11 cellular contexts compared by ENCODE assay signal in genomic region chr6:45002390-45002789, GRCh38.
DNase-seq lines count a peak whose midpoint lies in the region; ATAC-seq and TF ChIP-seq lines count a peak whose summit lies in the region.
"Had no signal": no experiment of that assay in that cellular context is flagged by ENCODE, and none has a peak within 500 bp of the region (broad histone marks: within the 10 kb centered on the region; RNA-seq: fewer than 3 reads in every experiment).

No MANE protein-coding gene starts in this region.

- TF ChIP-seq CTCF in nephron progenitor cell (IDR thresholded peaks at IDR 0.05), result no peak

- H3K4me1 Mint-ChIP-seq in naive thymus-derived CD8-positive, alpha-beta T cell, result peaks cover 8 to 29% (median 26%) of the 10 kb centered on the region in 4 donors
- H3K4me1 Mint-ChIP-seq in nephron progenitor cell, result no peaks in the 10 kb centered on the region
- H3K4me1 Mint-ChIP-seq: GM23338 had no signal

- POLR2A ChIA-PET in naive thymus-derived CD8-positive, alpha-beta T cell (lab: Charles Lee), result interaction anchor here (0.8 kb wide), 1 partner anchor 25 kb away, joined by 3 read pairs; no protein-coding TSS in a partner anchor

- ATAC-seq in naive thymus-derived CD8-positive, alpha-beta T cell, result peak in 1 of 2 donors; percentile 28
- ATAC-seq in GM19351 (IDR thresholded peaks at IDR 0.05; ENCODE audit: unreplicated experiment), result no peak
- ATAC-seq: GM23338 had no signal

- peaks cover 0 to 15% (median 0%) of the 10 kb centered on the region in 9 donors for H3K9me3 Mint-ChIP-seq in naive thymus-derived CD8-positive, alpha-beta T cell
- no peaks in the 10 kb centered on the region for H3K9me3 Mint-ChIP-seq in nephron progenitor cell
- H3K9me3 Mint-ChIP-seq: GM23338 had no signal

- peak overlapping the region; percentile 33 to 88 (median 71) for H3K27ac Mint-ChIP-seq in naive thymus-derived CD8-positive, alpha-beta T cell
- no peak overlapping the region for H3K27ac Mint-ChIP-seq in nephron progenitor cell
- H3K27ac Mint-ChIP-seq: GM23338 had no signal

- H3K36me3 Mint-ChIP-seq in naive thymus-derived CD8-positive, alpha-beta T cell, result peaks cover 2 to 14% (median 13%) of the 10 kb centered on the region in 3 donors
- H3K36me3 Mint-ChIP-seq in nephron progenitor cell (ENCODE audit: low read depth), result peaks cover 12% of the 10 kb centered on the region

- no peaks in the 10 kb centered on the region for H3K27me3 Mint-ChIP-seq in naive thymus-derived CD8-positive, alpha-beta T cell
- no peaks in the 10 kb centered on the region for H3K27me3 Mint-ChIP-seq in nephron progenitor cell (ENCODE audit: low read depth, poor library complexity)

- DNase-seq in ELR (ENCODE audit: low read depth) (peak; percentile 4), M059J (ENCODE audit: low read depth) (peak; percentile 22), amniotic epithelial cell (ENCODE audit: low read depth) (peak; percentile 16), NCI-H1092 treated with DMSO at 0.1 percent for 48 hours (lab: John Stamatoyannopoulos, UW) (no peak), nephron progenitor cell (no peak)
- no peak for DNase-seq in naive thymus-derived CD8-positive, alpha-beta T cell
- DNase-seq: activated T-cell treated with anti-CD3 and anti-CD28 coated beads for 4 hours, kidney, NCI-H774 had no signal

- H3K4me3 Mint-ChIP-seq in naive thymus-derived CD8-positive, alpha-beta T cell, result peak overlapping the region in 2 of 10 donors; percentile 44 to 52
- H3K4me3 Mint-ChIP-seq in nephron progenitor cell, result no peak overlapping the region
- H3K4me3 Mint-ChIP-seq: GM23338 had no signal

Comparison
In these comparisons a context has a peak if more than half of its experiments do, and no peak if none do; other contexts are left out.
1. DNase-seq: peak in ELR (single experiment), M059J (single experiment) and amniotic epithelial cell (single experiment); none in naive thymus-derived CD8-positive, alpha-beta T cell (0 of 10), NCI-H1092 treated with DMSO at 0.1 percent for 48 hours (single experiment) and nephron progenitor cell (single experiment).